ENCODE assay signal across 1 cellular context in the genomic region with DNA sequence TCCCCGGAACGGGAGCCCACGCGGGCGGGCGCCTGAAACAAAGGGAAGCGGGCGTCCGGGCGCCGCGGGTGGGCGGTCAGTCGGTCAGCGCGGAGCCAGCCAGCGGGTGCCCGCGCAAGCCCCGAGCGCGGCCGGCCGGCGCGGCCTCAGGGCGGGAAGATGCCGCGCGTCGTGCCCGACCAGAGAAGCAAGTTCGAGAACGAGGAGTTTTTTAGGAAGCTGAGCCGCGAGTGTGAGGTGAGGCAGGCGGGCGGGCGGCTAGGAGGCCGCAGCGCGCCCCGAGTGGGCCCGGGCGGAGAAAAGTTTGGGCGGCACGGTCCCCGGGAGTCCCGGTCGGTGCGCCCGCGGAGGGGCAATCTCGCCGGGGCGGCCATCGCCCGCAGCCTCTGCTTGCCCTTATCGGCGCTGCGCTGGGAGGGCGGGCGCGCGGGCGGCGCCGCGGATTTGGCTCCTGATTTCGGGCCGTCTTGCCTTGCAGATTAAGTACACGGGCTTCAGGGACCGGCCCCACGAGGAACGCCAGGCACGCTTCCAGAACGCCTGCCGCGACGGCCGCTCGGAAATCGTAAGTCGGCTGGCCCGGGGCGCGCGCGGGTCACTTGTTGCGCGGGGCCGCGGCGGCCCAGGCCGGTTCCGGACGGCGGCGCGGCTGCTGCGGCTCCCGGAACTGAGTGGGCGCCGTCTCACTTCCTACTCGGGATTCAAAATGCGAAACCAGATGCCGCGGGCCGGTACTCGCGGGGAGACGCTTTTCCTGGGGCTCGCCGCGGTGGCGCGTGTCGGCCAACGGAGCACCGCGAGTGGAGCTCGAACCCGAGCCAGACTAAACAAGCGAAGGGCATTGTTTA.
A peak's percentile ranks its signal among the peaks of the same experiment; 100 is the strongest.
TF ChIP-seq lines count a peak whose summit lies in the region.

No MANE protein-coding gene starts in this region.

TF ChIP-seq in HepG2, 621 proteins besides CTCF, POLR2A, EP300 and RAD21 (continued from another document and continues in another):
- TF ChIP-seq, protein P1, sequence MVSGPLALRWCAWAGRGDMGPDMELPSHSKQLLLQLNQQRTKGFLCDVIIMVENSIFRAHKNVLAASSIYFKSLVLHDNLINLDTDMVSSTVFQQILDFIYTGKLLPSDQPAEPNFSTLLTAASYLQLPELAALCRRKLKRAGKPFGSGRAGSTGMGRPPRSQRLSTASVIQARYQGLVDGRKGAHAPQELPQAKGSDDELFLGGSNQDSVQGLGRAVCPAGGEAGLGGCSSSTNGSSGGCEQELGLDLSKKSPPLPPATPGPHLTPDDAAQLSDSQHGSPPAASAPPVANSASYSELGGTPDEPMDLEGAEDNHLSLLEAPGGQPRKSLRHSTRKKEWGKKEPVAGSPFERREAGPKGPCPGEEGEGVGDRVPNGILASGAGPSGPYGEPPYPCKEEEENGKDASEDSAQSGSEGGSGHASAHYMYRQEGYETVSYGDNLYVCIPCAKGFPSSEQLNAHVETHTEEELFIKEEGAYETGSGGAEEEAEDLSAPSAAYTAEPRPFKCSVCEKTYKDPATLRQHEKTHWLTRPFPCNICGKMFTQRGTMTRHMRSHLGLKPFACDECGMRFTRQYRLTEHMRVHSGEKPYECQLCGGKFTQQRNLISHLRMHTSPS (CRISPR knock-in tag; IDR thresholded peaks at IDR 0.05; ENCODE audit: low read depth): no peak
- TF ChIP-seq TBX3 (IDR thresholded peaks at IDR 0.05; ENCODE audit: borderline replicate concordance) (no peak), MLXIP (CRISPR knock-in tag; IDR thresholded peaks at IDR 0.05; ENCODE audit: borderline replicate concordance) (peak; percentile 59; the same call in 1 of the 2 replicates), SCMH1 (CRISPR knock-in tag; IDR thresholded peaks at IDR 0.05; ENCODE audit: borderline replicate concordance) (no peak), MYC (CRISPR knock-in tag; IDR thresholded peaks at IDR 0.05; ENCODE audit: borderline replicate concordance) (peak; percentile 37; the same call in 1 of the 2 replicates), PRMT3 (CRISPR knock-in tag; IDR thresholded peaks at IDR 0.05; ENCODE audit: borderline replicate concordance, low read depth) (peak; percentile 28; the same call in 1 of the 2 replicates), ZFX (CRISPR knock-in tag; IDR thresholded peaks at IDR 0.05; ENCODE audit: low read depth) (peak; percentile 79), MXD3 (CRISPR knock-in tag; IDR thresholded peaks at IDR 0.05) (peak; percentile 54; the same call in 1 of the 2 replicates), EEA1 (CRISPR knock-in tag; IDR thresholded peaks at IDR 0.05; ENCODE audit: borderline replicate concordance) (peak; percentile 41; the same call in 1 of the 2 replicates), MAZ (IDR thresholded peaks at IDR 0.05; ENCODE audit: borderline replicate concordance, low read depth, low read length) (no peak), MAZ (CRISPR knock-in tag; IDR thresholded peaks at IDR 0.05; ENCODE audit: low read depth) (peak; percentile 23; the same call in 1 of the 2 replicates), SALL1 (CRISPR knock-in tag; IDR thresholded peaks at IDR 0.05) (no peak), NFE2 (CRISPR knock-in tag; IDR thresholded peaks at IDR 0.05) (no peak), ZNF788 (CRISPR knock-in tag; IDR thresholded peaks at IDR 0.05; ENCODE audit: borderline replicate concordance) (0 out of 2 replicates have a peak, but pooled peaks have one; percentile 36), HMGXB4 (CRISPR knock-in tag; IDR thresholded peaks at IDR 0.05; ENCODE audit: borderline replicate concordance in 1 of 2, low read depth in 1 of 2) (peak; percentile 24 to 82; a peak in 2 of 4 replicates), SP4 (CRISPR knock-in tag; IDR thresholded peaks at IDR 0.05) (0 out of 2 replicates have a peak, but pooled peaks have one; percentile 11), MTA3 (CRISPR knock-in tag; IDR thresholded peaks at IDR 0.05) (0 out of 2 replicates have a peak, but pooled peaks have one; percentile 18), MTF1 (CRISPR knock-in tag; IDR thresholded peaks at IDR 0.05) (no peak), ZFY (CRISPR knock-in tag; IDR thresholded peaks at IDR 0.05) (peak; percentile 80), TBX2 (CRISPR knock-in tag; IDR thresholded peaks at IDR 0.05; ENCODE audit: borderline replicate concordance) (peak; percentile 74), ZBTB1 (CRISPR knock-in tag; IDR thresholded peaks at IDR 0.05; ENCODE audit: borderline replicate concordance) (no peak)
- TF ChIP-seq, protein P2, sequence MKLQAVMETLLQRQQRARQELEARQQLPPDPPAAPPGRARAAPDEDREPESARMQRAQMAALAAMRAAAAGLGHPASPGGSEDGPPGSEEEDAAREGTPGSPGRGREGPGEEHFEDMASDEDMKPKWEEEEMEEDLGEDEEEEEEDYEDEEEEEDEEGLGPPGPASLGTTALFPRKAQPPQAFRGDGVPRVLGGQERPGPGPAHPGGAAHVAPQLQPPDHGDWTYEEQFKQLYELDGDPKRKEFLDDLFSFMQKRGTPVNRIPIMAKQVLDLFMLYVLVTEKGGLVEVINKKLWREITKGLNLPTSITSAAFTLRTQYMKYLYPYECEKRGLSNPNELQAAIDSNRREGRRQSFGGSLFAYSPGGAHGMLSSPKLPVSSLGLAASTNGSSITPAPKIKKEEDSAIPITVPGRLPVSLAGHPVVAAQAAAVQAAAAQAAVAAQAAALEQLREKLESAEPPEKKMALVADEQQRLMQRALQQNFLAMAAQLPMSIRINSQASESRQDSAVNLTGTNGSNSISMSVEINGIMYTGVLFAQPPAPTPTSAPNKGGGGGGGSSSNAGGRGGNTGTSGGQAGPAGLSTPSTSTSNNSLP (IDR thresholded peaks at IDR 0.05; ENCODE audit: low read depth, low read length): no peak
- TF ChIP-seq, protein P3, sequence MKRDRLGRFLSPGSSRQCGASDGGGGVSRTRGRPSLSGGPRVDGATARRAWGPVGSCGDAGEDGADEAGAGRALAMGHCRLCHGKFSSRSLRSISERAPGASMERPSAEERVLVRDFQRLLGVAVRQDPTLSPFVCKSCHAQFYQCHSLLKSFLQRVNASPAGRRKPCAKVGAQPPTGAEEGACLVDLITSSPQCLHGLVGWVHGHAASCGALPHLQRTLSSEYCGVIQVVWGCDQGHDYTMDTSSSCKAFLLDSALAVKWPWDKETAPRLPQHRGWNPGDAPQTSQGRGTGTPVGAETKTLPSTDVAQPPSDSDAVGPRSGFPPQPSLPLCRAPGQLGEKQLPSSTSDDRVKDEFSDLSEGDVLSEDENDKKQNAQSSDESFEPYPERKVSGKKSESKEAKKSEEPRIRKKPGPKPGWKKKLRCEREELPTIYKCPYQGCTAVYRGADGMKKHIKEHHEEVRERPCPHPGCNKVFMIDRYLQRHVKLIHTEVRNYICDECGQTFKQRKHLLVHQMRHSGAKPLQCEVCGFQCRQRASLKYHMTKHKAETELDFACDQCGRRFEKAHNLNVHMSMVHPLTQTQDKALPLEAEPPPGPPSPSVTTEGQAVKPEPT (CRISPR knock-in tag; IDR thresholded peaks at IDR 0.05; ENCODE audit: low read depth): no peak
- TF ChIP-seq, protein P4, sequence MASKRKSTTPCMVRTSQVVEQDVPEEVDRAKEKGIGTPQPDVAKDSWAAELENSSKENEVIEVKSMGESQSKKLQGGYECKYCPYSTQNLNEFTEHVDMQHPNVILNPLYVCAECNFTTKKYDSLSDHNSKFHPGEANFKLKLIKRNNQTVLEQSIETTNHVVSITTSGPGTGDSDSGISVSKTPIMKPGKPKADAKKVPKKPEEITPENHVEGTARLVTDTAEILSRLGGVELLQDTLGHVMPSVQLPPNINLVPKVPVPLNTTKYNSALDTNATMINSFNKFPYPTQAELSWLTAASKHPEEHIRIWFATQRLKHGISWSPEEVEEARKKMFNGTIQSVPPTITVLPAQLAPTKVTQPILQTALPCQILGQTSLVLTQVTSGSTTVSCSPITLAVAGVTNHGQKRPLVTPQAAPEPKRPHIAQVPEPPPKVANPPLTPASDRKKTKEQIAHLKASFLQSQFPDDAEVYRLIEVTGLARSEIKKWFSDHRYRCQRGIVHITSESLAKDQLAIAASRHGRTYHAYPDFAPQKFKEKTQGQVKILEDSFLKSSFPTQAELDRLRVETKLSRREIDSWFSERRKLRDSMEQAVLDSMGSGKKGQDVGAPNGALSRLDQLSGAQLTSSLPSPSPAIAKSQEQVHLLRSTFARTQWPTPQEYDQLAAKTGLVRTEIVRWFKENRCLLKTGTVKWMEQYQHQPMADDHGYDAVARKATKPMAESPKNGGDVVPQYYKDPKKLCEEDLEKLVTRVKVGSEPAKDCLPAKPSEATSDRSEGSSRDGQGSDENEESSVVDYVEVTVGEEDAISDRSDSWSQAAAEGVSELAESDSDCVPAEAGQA (IDR thresholded peaks at IDR 0.05; ENCODE audit: low read depth): no peak
- TF ChIP-seq, protein P4 (CRISPR knock-in tag; IDR thresholded peaks at IDR 0.05; ENCODE audit: borderline replicate concordance): peak; percentile 20; the same call in 1 of the 2 replicates
- TF ChIP-seq, protein P5, sequence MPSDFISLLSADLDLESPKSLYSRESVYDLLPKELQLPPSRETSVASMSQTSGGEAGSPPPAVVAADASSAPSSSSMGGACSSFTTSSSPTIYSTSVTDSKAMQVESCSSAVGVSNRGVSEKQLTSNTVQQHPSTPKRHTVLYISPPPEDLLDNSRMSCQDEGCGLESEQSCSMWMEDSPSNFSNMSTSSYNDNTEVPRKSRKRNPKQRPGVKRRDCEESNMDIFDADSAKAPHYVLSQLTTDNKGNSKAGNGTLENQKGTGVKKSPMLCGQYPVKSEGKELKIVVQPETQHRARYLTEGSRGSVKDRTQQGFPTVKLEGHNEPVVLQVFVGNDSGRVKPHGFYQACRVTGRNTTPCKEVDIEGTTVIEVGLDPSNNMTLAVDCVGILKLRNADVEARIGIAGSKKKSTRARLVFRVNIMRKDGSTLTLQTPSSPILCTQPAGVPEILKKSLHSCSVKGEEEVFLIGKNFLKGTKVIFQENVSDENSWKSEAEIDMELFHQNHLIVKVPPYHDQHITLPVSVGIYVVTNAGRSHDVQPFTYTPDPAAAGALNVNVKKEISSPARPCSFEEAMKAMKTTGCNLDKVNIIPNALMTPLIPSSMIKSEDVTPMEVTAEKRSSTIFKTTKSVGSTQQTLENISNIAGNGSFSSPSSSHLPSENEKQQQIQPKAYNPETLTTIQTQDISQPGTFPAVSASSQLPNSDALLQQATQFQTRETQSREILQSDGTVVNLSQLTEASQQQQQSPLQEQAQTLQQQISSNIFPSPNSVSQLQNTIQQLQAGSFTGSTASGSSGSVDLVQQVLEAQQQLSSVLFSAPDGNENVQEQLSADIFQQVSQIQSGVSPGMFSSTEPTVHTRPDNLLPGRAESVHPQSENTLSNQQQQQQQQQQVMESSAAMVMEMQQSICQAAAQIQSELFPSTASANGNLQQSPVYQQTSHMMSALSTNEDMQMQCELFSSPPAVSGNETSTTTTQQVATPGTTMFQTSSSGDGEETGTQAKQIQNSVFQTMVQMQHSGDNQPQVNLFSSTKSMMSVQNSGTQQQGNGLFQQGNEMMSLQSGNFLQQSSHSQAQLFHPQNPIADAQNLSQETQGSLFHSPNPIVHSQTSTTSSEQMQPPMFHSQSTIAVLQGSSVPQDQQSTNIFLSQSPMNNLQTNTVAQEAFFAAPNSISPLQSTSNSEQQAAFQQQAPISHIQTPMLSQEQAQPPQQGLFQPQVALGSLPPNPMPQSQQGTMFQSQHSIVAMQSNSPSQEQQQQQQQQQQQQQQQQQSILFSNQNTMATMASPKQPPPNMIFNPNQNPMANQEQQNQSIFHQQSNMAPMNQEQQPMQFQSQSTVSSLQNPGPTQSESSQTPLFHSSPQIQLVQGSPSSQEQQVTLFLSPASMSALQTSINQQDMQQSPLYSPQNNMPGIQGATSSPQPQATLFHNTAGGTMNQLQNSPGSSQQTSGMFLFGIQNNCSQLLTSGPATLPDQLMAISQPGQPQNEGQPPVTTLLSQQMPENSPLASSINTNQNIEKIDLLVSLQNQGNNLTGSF (CRISPR knock-in tag; IDR thresholded peaks at IDR 0.05): peak; percentile 30; the same call in 1 of the 2 replicates
